Comparison of ENCODE assay signal across 1 cellular context in the genomic region with DNA sequence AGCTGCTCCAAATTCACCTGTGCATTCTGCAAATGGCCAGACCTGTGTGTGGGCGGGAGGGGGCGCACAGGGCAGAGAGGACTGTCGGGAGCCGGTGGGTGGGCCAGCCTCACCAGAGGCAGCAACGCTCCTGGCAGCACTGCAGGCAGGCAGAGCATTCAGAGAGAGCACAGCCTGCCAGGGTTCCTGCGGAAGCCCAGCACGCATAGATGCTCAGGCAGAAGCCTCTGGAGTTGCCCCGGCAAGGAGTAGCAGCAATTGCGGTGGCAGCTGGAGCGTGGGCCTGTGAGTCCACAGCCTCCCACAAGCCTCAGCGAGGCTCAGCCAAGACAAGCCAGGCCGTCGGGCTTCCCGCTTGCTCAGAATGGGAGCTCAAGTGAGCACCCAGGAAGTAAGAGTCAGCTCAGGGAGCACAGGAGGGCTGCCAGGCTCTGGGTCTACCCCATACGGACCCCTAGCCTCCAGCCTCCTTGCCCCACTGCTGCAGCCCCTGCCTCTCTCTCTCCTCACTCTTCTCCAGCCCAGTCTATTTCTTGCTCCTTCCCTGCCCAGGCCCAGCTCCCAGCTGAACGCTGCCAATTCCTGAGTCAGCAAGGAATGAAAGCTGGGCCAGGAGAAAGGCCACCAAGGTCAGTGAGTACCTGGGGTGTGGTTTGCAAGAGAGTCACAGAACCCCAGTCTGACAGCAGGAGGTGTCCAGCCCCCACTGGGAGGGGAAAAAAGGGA.
A peak's percentile ranks its signal among the peaks of the same experiment; 100 is the strongest.
TF ChIP-seq lines count a peak whose summit lies in the region.

No MANE protein-coding gene starts in this region.

TF ChIP-seq in HepG2, 621 proteins besides CTCF, POLR2A, EP300 and RAD21 (continues in another document):
- TF ChIP-seq CREM (IDR thresholded peaks at IDR 0.05) = no peak
- TF ChIP-seq CREM (CRISPR knock-in tag; IDR thresholded peaks at IDR 0.05) = no peak
- no peak for TF ChIP-seq ZNF382 (CRISPR knock-in tag; IDR thresholded peaks at IDR 0.05; ENCODE audit: borderline replicate concordance)
- TF ChIP-seq ASH2L (IDR thresholded peaks at IDR 0.05; ENCODE audit: insufficient read length, low read depth, low read length) = no peak
- TF ChIP-seq, protein P1, sequence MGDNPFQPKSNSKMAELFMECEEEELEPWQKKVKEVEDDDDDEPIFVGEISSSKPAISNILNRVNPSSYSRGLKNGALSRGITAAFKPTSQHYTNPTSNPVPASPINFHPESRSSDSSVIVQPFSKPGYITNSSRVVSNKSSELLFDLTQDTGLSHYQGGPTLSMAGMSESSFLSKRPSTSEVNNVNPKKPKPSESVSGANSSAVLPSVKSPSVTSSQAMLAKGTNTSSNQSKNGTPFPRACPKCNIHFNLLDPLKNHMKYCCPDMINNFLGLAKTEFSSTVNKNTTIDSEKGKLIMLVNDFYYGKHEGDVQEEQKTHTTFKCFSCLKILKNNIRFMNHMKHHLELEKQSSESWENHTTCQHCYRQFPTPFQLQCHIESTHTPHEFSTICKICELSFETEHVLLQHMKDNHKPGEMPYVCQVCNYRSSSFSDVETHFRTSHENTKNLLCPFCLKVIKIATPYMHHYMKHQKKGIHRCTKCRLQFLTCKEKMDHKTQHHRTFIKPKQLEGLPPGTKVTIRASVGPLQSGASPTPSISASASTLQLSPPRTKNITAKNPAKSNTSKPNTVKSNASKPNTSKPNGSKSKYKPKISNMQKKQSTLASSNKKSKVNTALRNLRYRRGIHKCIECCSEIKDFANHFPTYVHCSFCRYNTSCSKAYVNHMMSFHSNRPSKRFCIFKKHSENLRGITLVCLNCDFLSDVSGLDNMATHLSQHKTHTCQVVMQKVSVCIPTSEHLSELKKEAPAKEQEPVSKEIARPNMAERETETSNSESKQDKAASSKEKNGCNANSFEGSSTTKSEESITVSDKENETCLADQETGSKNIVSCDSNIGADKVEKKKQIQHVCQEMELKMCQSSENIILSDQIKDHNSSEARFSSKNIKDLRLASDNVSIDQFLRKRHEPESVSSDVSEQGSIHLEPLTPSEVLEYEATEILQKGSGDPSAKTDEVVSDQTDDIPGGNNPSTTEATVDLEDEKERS (CRISPR knock-in tag; IDR thresholded peaks at IDR 0.05) = peak; percentile 40; the same call in 1 of the 2 replicates
- TF ChIP-seq GATAD2A (CRISPR knock-in tag; IDR thresholded peaks at IDR 0.05) = no peak
- TF ChIP-seq FLYWCH1 (CRISPR knock-in tag; IDR thresholded peaks at IDR 0.05) = no peak
- no peak for TF ChIP-seq E2F2 (CRISPR knock-in tag; IDR thresholded peaks at IDR 0.05; ENCODE audit: borderline replicate concordance)
- no peak for TF ChIP-seq CBX2 (IDR thresholded peaks at IDR 0.05; ENCODE audit: low read depth, low read length)
- no peak for TF ChIP-seq CBX2 (CRISPR knock-in tag; IDR thresholded peaks at IDR 0.05; ENCODE audit: low read depth)
- no peak for TF ChIP-seq SP4 (CRISPR knock-in tag; IDR thresholded peaks at IDR 0.05)
- no peak for TF ChIP-seq ZNF160 (CRISPR knock-in tag; IDR thresholded peaks at IDR 0.05)
- TF ChIP-seq, protein P2, sequence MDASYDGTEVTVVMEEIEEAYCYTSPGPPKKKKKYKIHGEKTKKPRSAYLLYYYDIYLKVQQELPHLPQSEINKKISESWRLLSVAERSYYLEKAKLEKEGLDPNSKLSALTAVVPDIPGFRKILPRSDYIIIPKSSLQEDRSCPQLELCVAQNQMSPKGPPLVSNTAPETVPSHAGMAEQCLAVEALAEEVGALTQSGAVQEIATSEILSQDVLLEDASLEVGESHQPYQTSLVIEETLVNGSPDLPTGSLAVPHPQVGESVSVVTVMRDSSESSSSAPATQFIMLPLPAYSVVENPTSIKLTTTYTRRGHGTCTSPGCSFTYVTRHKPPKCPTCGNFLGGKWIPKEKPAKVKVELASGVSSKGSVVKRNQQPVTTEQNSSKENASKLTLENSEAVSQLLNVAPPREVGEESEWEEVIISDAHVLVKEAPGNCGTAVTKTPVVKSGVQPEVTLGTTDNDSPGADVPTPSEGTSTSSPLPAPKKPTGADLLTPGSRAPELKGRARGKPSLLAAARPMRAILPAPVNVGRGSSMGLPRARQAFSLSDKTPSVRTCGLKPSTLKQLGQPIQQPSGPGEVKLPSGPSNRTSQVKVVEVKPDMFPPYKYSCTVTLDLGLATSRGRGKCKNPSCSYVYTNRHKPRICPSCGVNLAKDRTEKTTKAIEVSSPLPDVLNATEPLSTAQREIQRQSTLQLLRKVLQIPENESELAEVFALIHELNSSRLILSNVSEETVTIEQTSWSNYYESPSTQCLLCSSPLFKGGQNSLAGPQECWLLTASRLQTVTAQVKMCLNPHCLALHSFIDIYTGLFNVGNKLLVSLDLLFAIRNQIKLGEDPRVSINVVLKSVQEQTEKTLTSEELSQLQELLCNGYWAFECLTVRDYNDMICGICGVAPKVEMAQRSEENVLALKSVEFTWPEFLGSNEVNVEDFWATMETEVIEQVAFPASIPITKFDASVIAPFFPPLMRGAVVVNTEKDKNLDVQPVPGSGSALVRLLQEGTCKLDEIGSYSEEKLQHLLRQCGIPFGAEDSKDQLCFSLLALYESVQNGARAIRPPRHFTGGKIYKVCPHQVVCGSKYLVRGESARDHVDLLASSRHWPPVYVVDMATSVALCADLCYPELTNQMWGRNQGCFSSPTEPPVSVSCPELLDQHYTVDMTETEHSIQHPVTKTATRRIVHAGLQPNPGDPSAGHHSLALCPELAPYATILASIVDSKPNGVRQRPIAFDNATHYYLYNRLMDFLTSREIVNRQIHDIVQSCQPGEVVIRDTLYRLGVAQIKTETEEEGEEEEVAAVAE (CRISPR knock-in tag; IDR thresholded peaks at IDR 0.05; ENCODE audit: borderline replicate concordance) = no peak
- no peak for TF ChIP-seq FOXA1 (IDR thresholded peaks at IDR 0.05)
- no peak for TF ChIP-seq FOXA1 (CRISPR knock-in tag; IDR thresholded peaks at IDR 0.05)
- peak; percentile 92 for TF ChIP-seq ZNF687 (CRISPR knock-in tag; IDR thresholded peaks at IDR 0.05)
- no peak for TF ChIP-seq PPARG (CRISPR knock-in tag; conservative IDR thresholded peaks at IDR 0.05)
- no peak for TF ChIP-seq FOXO1 (CRISPR knock-in tag; IDR thresholded peaks at IDR 0.05)
- no peak for TF ChIP-seq RAD51 (IDR thresholded peaks at IDR 0.05; ENCODE audit: borderline replicate concordance)
- TF ChIP-seq ZFX (CRISPR knock-in tag; IDR thresholded peaks at IDR 0.05; ENCODE audit: low read depth) = peak; percentile 80
- no peak for TF ChIP-seq ZNF672 (CRISPR knock-in tag; IDR thresholded peaks at IDR 0.05)
- TF ChIP-seq ZNF614 (CRISPR knock-in tag; IDR thresholded peaks at IDR 0.05; ENCODE audit: borderline replicate concordance) = no peak
- no peak for TF ChIP-seq ZNF260 (CRISPR knock-in tag; IDR thresholded peaks at IDR 0.05; ENCODE audit: borderline replicate concordance, low read depth)
- 0 out of 2 replicates have a peak, but pooled peaks have one; percentile 22 for TF ChIP-seq KAT8 (CRISPR knock-in tag; IDR thresholded peaks at IDR 0.05)
- no peak for TF ChIP-seq ZNF333 (CRISPR knock-in tag; IDR thresholded peaks at IDR 0.05; ENCODE audit: borderline replicate concordance)
- 0 out of 2 replicates have a peak, but pooled peaks have one; percentile 35 for TF ChIP-seq ZMYM3 (CRISPR knock-in tag; IDR thresholded peaks at IDR 0.05)
- TF ChIP-seq ZBTB37 (CRISPR knock-in tag; IDR thresholded peaks at IDR 0.05) = no peak
- no peak for TF ChIP-seq FIP1L1 (IDR thresholded peaks at IDR 0.05; ENCODE audit: borderline replicate concordance, insufficient read depth, low read depth, low read length)
- no peak for TF ChIP-seq ZNF609 (CRISPR knock-in tag; IDR thresholded peaks at IDR 0.05; ENCODE audit: borderline replicate concordance)
- TF ChIP-seq, protein P3, sequence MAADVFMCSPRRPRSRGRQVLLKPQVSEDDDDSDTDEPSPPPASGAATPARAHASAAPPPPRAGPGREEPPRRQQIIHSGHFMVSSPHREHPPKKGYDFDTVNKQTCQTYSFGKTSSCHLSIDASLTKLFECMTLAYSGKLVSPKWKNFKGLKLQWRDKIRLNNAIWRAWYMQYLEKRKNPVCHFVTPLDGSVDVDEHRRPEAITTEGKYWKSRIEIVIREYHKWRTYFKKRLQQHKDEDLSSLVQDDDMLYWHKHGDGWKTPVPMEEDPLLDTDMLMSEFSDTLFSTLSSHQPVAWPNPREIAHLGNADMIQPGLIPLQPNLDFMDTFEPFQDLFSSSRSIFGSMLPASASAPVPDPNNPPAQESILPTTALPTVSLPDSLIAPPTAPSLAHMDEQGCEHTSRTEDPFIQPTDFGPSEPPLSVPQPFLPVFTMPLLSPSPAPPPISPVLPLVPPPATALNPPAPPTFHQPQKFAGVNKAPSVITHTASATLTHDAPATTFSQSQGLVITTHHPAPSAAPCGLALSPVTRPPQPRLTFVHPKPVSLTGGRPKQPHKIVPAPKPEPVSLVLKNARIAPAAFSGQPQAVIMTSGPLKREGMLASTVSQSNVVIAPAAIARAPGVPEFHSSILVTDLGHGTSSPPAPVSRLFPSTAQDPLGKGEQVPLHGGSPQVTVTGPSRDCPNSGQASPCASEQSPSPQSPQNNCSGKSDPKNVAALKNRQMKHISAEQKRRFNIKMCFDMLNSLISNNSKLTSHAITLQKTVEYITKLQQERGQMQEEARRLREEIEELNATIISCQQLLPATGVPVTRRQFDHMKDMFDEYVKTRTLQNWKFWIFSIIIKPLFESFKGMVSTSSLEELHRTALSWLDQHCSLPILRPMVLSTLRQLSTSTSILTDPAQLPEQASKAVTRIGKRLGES (CRISPR knock-in tag; IDR thresholded peaks at IDR 0.05; ENCODE audit: borderline replicate concordance) = no peak
- no peak for TF ChIP-seq TBL1XR1 (IDR thresholded peaks at IDR 0.05; ENCODE audit: borderline replicate concordance, low read length, partially characterized antibody)
